In genomic region chr14:51357250-51357649, GRCh38 we compare ENCODE assay signal across 17 cellular contexts.
DNase-seq lines count a peak whose midpoint lies in the region; TF ChIP-seq lines count a peak whose summit lies in the region.
"Had no signal": no experiment of that assay in that cellular context is flagged by ENCODE, and none has a peak within 500 bp of the region (broad histone marks: within the 10 kb centered on the region; RNA-seq: fewer than 3 reads in every experiment).

No MANE protein-coding gene starts in this region.

- TF ChIP-seq POLR2A in suprapubic skin (IDR thresholded peaks at IDR 0.05) = no peak

- peak overlapping the region; percentile 50 for H3K27ac ChIP-seq in suprapubic skin
- H3K27ac ChIP-seq: SJCRH30, testis had no signal

- TF ChIP-seq EP300 in suprapubic skin (IDR thresholded peaks at IDR 0.05) = no peak

- H3K4me3 Mint-ChIP-seq in HFFc6 (no peak overlapping the region), endothelial cell (ENCODE audit: unreplicated experiment) (no peak overlapping the region)
- H3K4me3 Mint-ChIP-seq: activated naive CD4-positive, alpha-beta T cell treated with anti-CD3 and anti-CD28 coated beads, Interleukin-2, amount 50 U/mL, for 24 hours; memory B cell; neural crest cell had no signal

- no peaks in the 10 kb centered on the region for H3K9me3 Mint-ChIP-seq in HFFc6
- no peaks in the 10 kb centered on the region for H3K9me3 Mint-ChIP-seq in endothelial cell (ENCODE audit: unreplicated experiment)
- H3K9me3 Mint-ChIP-seq: activated naive CD4-positive, alpha-beta T cell treated with anti-CD3 and anti-CD28 coated beads, Interleukin-2, amount 50 U/mL, for 24 hours; memory B cell; neural crest cell had no signal

- H3K9me3 ChIP-seq in suprapubic skin = no peaks in the 10 kb centered on the region
- H3K9me3 ChIP-seq: HAP-1, SJCRH30, testis had no signal

- peaks cover 32% of the 10 kb centered on the region for H3K4me1 ChIP-seq in suprapubic skin
- H3K4me1 ChIP-seq: HAP-1, SJCRH30, testis had no signal

- H3K4me3 ChIP-seq in suprapubic skin = no peak overlapping the region
- H3K4me3 ChIP-seq: HAP-1, SJCRH30, testis had no signal

- H3K27me3 Mint-ChIP-seq in HFFc6 (ENCODE audit: insufficient read depth) (peaks cover 4% of the 10 kb centered on the region; the same call in 1 of the 2 replicates), endothelial cell (ENCODE audit: unreplicated experiment) (peaks cover 5% of the 10 kb centered on the region)
- H3K27me3 Mint-ChIP-seq: activated naive CD4-positive, alpha-beta T cell treated with anti-CD3 and anti-CD28 coated beads, Interleukin-2, amount 50 U/mL, for 24 hours had no signal

- 40% methylated on average over 3 of the region's 3 CpGs for WGBS in suprapubic skin

- H3K4me1 Mint-ChIP-seq in HFFc6 (ENCODE audit: low read depth) (peaks cover 24% of the 10 kb centered on the region), endothelial cell (ENCODE audit: unreplicated experiment) (peaks cover 22% of the 10 kb centered on the region)
- H3K4me1 Mint-ChIP-seq: activated naive CD4-positive, alpha-beta T cell treated with anti-CD3 and anti-CD28 coated beads, Interleukin-2, amount 50 U/mL, for 24 hours; memory B cell had no signal

- no peaks in the 10 kb centered on the region for H3K36me3 ChIP-seq in suprapubic skin
- H3K36me3 ChIP-seq: HAP-1, SJCRH30 had no signal

- no peak for TF ChIP-seq CTCF in HFFc6 (IDR thresholded peaks at IDR 0.05)
- TF ChIP-seq CTCF in suprapubic skin (IDR thresholded peaks at IDR 0.05) = no peak
- TF ChIP-seq CTCF in endothelial cell (IDR thresholded peaks at IDR 0.05; ENCODE audit: unreplicated experiment) = no peak

- H3K36me3 Mint-ChIP-seq in HFFc6 (ENCODE audit: low read depth) (no peaks in the 10 kb centered on the region), endothelial cell (ENCODE audit: low read depth, unreplicated experiment) (peaks cover 3% of the 10 kb centered on the region)
- H3K36me3 Mint-ChIP-seq: activated naive CD4-positive, alpha-beta T cell treated with anti-CD3 and anti-CD28 coated beads, Interleukin-2, amount 50 U/mL, for 24 hours; memory B cell had no signal

- DNase-seq in HFFc6 (no peak), NCI-H748 treated with DMSO at 0.1 percent for 48 hours (lab: John Stamatoyannopoulos, UW) (peak; percentile 47), fibroblast of gingiva (ENCODE audit: low read depth) (peak; percentile 7), suprapubic skin (ENCODE audit: low spot score in 2 of 2) (no peak), endothelial cell (ENCODE audit: low spot score) (no peak), inferior parietal cortex (ENCODE audit: extremely low spot score) (no peak), NCI-H146 (lab: John Stamatoyannopoulos, UW) (no peak)
- DNase-seq: activated CD4-positive, alpha-beta T cell treated with anti-CD3 and anti-CD28 coated beads, Interleukin-2, amount 50 U/mL, for 1 hour; activated T-cell treated with anti-CD3 and anti-CD28 coated beads, Interleukin-2, amount 50 U/mL, for 1 hour; NCI-H2029; SJCRH30; stimulated activated CD4-positive, alpha-beta T cell treated with anti-CD3 and anti-CD28 coated beads, Interleukin-2, amount 100 ng/mL, for 24 hours; testis had no signal

- no peaks in the 10 kb centered on the region for H3K27me3 ChIP-seq in suprapubic skin
- H3K27me3 ChIP-seq: SJCRH30, testis had no signal

- H3K27ac Mint-ChIP-seq in HFFc6 (peak overlapping the region; percentile 20; the same call in 1 of the 2 replicates), endothelial cell (ENCODE audit: unreplicated experiment) (no peak overlapping the region)
- H3K27ac Mint-ChIP-seq: activated naive CD4-positive, alpha-beta T cell treated with anti-CD3 and anti-CD28 coated beads, Interleukin-2, amount 50 U/mL, for 24 hours; memory B cell had no signal

Comparison
In these comparisons a context has a peak if more than half of its experiments do, and no peak if none do; other contexts are left out.
1. DNase-seq: peak in NCI-H748 treated with DMSO at 0.1 percent for 48 hours (single experiment) and fibroblast of gingiva (single experiment); none in HFFc6 (single experiment), suprapubic skin (0 of 2), endothelial cell (single experiment), inferior parietal cortex (single experiment) and NCI-H146 (single experiment).